In the genomic region with DNA sequence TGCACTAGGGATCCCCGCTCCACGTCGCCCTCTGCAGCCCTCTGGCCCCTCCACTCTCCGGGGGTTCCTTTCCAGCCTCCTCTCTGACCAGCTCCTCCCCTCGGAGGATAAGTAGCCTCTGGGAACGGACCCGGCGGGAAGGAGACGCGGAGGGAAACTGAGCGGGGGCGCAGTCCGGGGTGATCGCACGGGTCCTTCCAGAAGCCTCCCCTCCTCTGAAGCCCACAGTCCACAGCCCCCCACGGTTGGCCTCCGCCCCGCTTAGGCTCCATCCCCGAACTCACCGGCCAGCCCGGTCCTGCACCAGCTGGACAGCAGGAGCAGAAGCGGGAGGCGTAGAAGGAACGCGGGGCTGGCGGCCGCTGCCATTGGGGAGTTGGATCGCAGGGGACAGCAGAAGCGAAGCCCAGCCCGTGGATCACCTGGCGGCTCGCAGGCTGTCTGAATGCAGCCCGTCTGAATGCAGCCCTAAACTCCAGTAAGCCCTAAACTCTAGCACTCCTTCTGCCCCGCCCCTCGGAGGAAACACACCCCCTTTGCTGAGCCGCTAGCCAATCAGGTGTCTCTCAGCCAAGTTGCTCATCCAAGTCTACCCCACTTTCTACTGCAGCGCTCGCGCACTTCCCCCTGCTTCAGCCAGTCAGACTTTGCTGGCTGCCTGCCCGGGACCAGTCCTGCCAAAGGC, we compare ENCODE assay signal across 8 cellular contexts. TPM values are rescaled to one million over a fixed set of nuclear protein-coding genes. Genes with fewer than 3 reads are reported as not detected.
DNase-seq lines count a peak whose midpoint lies in the region; ATAC-seq, FAIRE-seq and TF ChIP-seq lines count a peak whose summit lies in the region.

A gene with protein sequence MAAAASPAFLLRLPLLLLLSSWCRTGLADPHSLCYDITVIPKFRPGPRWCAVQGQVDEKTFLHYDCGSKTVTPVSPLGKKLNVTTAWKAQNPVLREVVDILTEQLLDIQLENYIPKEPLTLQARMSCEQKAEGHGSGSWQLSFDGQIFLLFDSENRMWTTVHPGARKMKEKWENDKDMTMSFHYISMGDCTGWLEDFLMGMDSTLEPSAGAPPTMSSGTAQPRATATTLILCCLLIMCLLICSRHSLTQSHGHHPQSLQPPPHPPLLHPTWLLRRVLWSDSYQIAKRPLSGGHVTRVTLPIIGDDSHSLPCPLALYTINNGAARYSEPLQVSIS (minus strand): TSS at position 480 of the 685 bp plus-strand sequence. CDS start 111 bp downstream, at position 369.

- no peak within 1 kb of the TSS for H3K27ac Mint-ChIP-seq in GM23338
- no peak within 1 kb of the TSS for H3K27ac Mint-ChIP-seq in activated CD4-positive, alpha-beta T cell treated with anti-CD3 and anti-CD28 coated beads, Interleukin-2, amount 10 ng/mL, durations not matched to agents 24 days and 14 days

- peak in 1 of 2 experiments; percentile 12; a peak in 1 of 4 replicates for TF ChIP-seq CTCF in GM23338 (conservative IDR thresholded peaks at IDR 0.05; ENCODE audit: low read depth in 2 of 2)
- TF ChIP-seq CTCF in colonic mucosa (IDR thresholded peaks at IDR 0.05), result no peak
- no peak for TF ChIP-seq CTCF in kidney (IDR thresholded peaks at IDR 0.05; ENCODE audit: borderline replicate concordance, extremely low read depth, insufficient read depth)
- TF ChIP-seq CTCF in spleen (IDR thresholded peaks at IDR 0.05 in 8 of 11, conservative IDR thresholded peaks at IDR 0.05 in 3 of 11), result no peak

- H3K9ac ChIP-seq in colonic mucosa (ENCODE audit: low read depth in 2 of 2, low read length in 2 of 2) (peak within 1 kb of the TSS; percentile 14 to 60), kidney (ENCODE audit: low read length in 2 of 2) (peak within 1 kb of the TSS in 1 of 2 donors; percentile 48)

- peaks cover 68% of the 10 kb centered on the region for H3K27me3 Mint-ChIP-seq in GM23338 (ENCODE audit: insufficient read depth, low read depth, poor library complexity)
- peaks cover 73% of the 10 kb centered on the region for H3K27me3 Mint-ChIP-seq in activated CD4-positive, alpha-beta T cell treated with anti-CD3 and anti-CD28 coated beads, Interleukin-2, amount 10 ng/mL, durations not matched to agents 24 days and 14 days

- peak; percentile 78 for FAIRE-seq in kidney (lab: Jason Lieb, UNC)

- 0 out of 2 replicates have a peak, but pooled peaks cover 3% of the 10 kb centered on the region for H3F3A ChIP-seq in GM23338 (replicated peaks; ENCODE audit: low read depth)

- H3K4me3 ChIP-seq in ACC112 (ENCODE audit: low read depth, low read length), result peak within 1 kb of the TSS; percentile 74
- peak within 1 kb of the TSS; percentile 87 for H3K4me3 ChIP-seq in GM23338
- H3K4me3 ChIP-seq in colonic mucosa, result peak within 1 kb of the TSS; percentile 50
- H3K4me3 ChIP-seq in kidney (ENCODE audit: low read length in 2 of 2), result peak within 1 kb of the TSS; percentile 58 to 60
- peak within 1 kb of the TSS; percentile 32 to 72 (median 40) for H3K4me3 ChIP-seq in spleen

- 1 to 4% (median 1%) methylated on average over 30 to 40 of the region's 40 CpGs for whole genome bisulfite sequencing in spleen, 5 donors

- H2AFZ ChIP-seq in ACC112 (ENCODE audit: low read length, unreplicated experiment), result peak within 1 kb of the TSS; percentile 44
- peak within 1 kb of the TSS; percentile 98 for H2AFZ ChIP-seq in GM23338

- no peaks in the 10 kb centered on the region for H3K79me2 ChIP-seq in ACC112 (ENCODE audit: control insufficient read depth, insufficient read depth, low read length, unreplicated experiment)
- H3K79me2 ChIP-seq in GM23338 (replicated peaks; ENCODE audit: insufficient read depth), result no peaks in the 10 kb centered on the region

- peak within 1 kb of the TSS; percentile 96 for H3K4me2 ChIP-seq in GM23338

- peak within 1 kb of the TSS; percentile 74 for H3K4me3 Mint-ChIP-seq in GM23338
- peak within 1 kb of the TSS; percentile 78 for H3K4me3 Mint-ChIP-seq in activated CD4-positive, alpha-beta T cell treated with anti-CD3 and anti-CD28 coated beads, Interleukin-2, amount 10 ng/mL, durations not matched to agents 24 days and 14 days

- intact Hi-C loops in activated CD4-positive, alpha-beta T cell treated with anti-CD3 and anti-CD28 coated beads, Interleukin-2, amount 10 ng/mL, durations not matched to agents 24 days and 14 days (cut with micrococcal nuclease), result loop anchor here (2.0 to 5.0 kb wide), 2 partner anchors 58 to 355 kb away; a partner anchor contains a TSS
- intact Hi-C loops in colonic mucosa (cut with DNase I) (no loop called here), kidney (cut with DNase I) (no loop called here), spleen (cut with DNase I; ENCODE audit: low total_unique reads) (loop anchor here (2.0 kb wide), 1 partner anchor 56 kb away; no protein-coding TSS in a partner anchor)

- no peaks in the 10 kb centered on the region for H4K20me1 ChIP-seq in GM23338 (replicated peaks; ENCODE audit: insufficient read depth)

- no peaks in the 10 kb centered on the region for H3K36me3 Mint-ChIP-seq in GM23338 (ENCODE audit: low read depth)
- H3K36me3 Mint-ChIP-seq in activated CD4-positive, alpha-beta T cell treated with anti-CD3 and anti-CD28 coated beads, Interleukin-2, amount 10 ng/mL, durations not matched to agents 24 days and 14 days (ENCODE audit: low read depth), result no peaks in the 10 kb centered on the region

- H3K27me3 ChIP-seq in ACC112 (ENCODE audit: insufficient read depth, low read length) (no peaks in the 10 kb centered on the region), GM23338 (ENCODE audit: insufficient read depth) (peaks cover 82% of the 10 kb centered on the region), colonic mucosa (peaks cover 4% of the 10 kb centered on the region), spleen (replicated peaks in 1 of 7) (peaks cover 0 to 80% (median 26%) of the 10 kb centered on the region in 7 donors)

- TF ChIP-seq POLR2A in spleen (IDR thresholded peaks at IDR 0.05), result no peak

- peaks cover 7% of the 10 kb centered on the region; the same call in 2 of the 3 replicates for H3K9me3 Mint-ChIP-seq in GM23338
- H3K9me3 Mint-ChIP-seq in activated CD4-positive, alpha-beta T cell treated with anti-CD3 and anti-CD28 coated beads, Interleukin-2, amount 10 ng/mL, durations not matched to agents 24 days and 14 days, result no peaks in the 10 kb centered on the region

- H3K4me1 Mint-ChIP-seq in GM23338, result peaks cover 9% of the 10 kb centered on the region; the same call in 2 of the 3 replicates
- peaks cover 20% of the 10 kb centered on the region for H3K4me1 Mint-ChIP-seq in activated CD4-positive, alpha-beta T cell treated with anti-CD3 and anti-CD28 coated beads, Interleukin-2, amount 10 ng/mL, durations not matched to agents 24 days and 14 days

- H3K4me1 ChIP-seq in ACC112 (ENCODE audit: control insufficient read depth, insufficient read depth, low read length, unreplicated experiment) (peaks cover 11% of the 10 kb centered on the region), GM23338 (ENCODE audit: insufficient read depth) (no peaks in the 10 kb centered on the region), colonic mucosa (no peaks in the 10 kb centered on the region), kidney (ENCODE audit: control insufficient read depth in 1 of 2, insufficient read depth in 1 of 2, low read depth in 1 of 2, low read length in 2 of 2) (peaks cover 0 to 4% of the 10 kb centered on the region in 2 donors), spleen (peaks cover 0 to 35% (median 29%) of the 10 kb centered on the region in 6 donors)

- H3K36me3 ChIP-seq in ACC112 (ENCODE audit: insufficient read depth, low read length) (no peaks in the 10 kb centered on the region), GM23338 (ENCODE audit: insufficient read depth) (no peaks in the 10 kb centered on the region), colonic mucosa (no peaks in the 10 kb centered on the region), kidney (ENCODE audit: control insufficient read depth in 1 of 2, insufficient read depth in 2 of 2, low read length in 2 of 2) (no peaks in the 10 kb centered on the region), spleen (no peaks in the 10 kb centered on the region)

- no peaks in the 10 kb centered on the region for H3K9me2 ChIP-seq in GM23338 (ENCODE audit: insufficient read depth)

- peak; percentile 96 for DNase-seq in GM23338 (ENCODE audit: low spot score)
- DNase-seq in NCI-H446 (lab: John Stamatoyannopoulos, UW), result peak; percentile 31 to 73
- DNase-seq in activated CD4-positive, alpha-beta T cell treated with anti-CD3 and anti-CD28 coated beads, Interleukin-2, amount 10 ng/mL, durations not matched to agents 24 days and 14 days, result peak; percentile 95
- peak; percentile 94 for DNase-seq in colonic mucosa
- peak; percentile 97 for DNase-seq in kidney
- peak; percentile 92 for DNase-seq in spleen
- DNase-seq in GF-D8 (lab: John Stamatoyannopoulos, UW), result no peak

- H3K9me3 ChIP-seq in colonic mucosa, result no peaks in the 10 kb centered on the region
- no peaks in the 10 kb centered on the region for H3K9me3 ChIP-seq in kidney (ENCODE audit: control insufficient read depth in 1 of 2, low read length in 2 of 2)
- H3K9me3 ChIP-seq in spleen, result no peaks in the 10 kb centered on the region

- ATAC-seq in GM23338, result peak; percentile 81

- H3K27ac ChIP-seq in ACC112 (ENCODE audit: low read depth, low read length) (no peak within 1 kb of the TSS), GM23338 (ENCODE audit: low read depth) (no peak within 1 kb of the TSS), colonic mucosa (no peak within 1 kb of the TSS), kidney (ENCODE audit: low read depth in 2 of 2, low read length in 2 of 2) (no peak within 1 kb of the TSS), spleen (no peak within 1 kb of the TSS)

RNA-seq across cellular contexts. Expression of the gene that starts here (rescaled TPM):
- not detected in 2 replicates for total RNA-seq in GM23338 (2014; rRNA removed; shearing (Covaris generic))
- polyA plus RNA-seq in GM23338 (2016; fragmentation: Nextera tagmentation; extraction: Ambion mirVana) (not detected in 2 replicates), kidney (ENCODE audit: insufficient read depth, low read depth, low replicate concordance) (1.3 TPM), spleen (under 1 TPM in 1 of 3 donors, not detected in 2; 0.09 TPM)
- total RNA-seq in activated CD4-positive, alpha-beta T cell treated with anti-CD3 and anti-CD28 coated beads, Interleukin-2, amount 10 ng/mL, durations not matched to agents 24 days and 14 days, result not detected in 2 replicates
- total RNA-seq in colonic mucosa (under 1 TPM in 1 of 2 donors, not detected in 1; 0.27 TPM), kidney (0.41 TPM), spleen (1 to 10 TPM in 1 of 7 donors, not detected in 6; 1.2 TPM)

Comparison
In these comparisons a context has a peak if more than half of its experiments do, and no peak if none do; other contexts are left out.
1. Peak in DNase-seq, ATAC-seq, H3K4me3 ChIP-seq and H3K4me2 ChIP-seq in GM23338; RNA of the gene not detected or under 1 TPM.
2. Peak in DNase-seq in activated CD4-positive, alpha-beta T cell treated with anti-CD3 and anti-CD28 coated beads, Interleukin-2, amount 10 ng/mL, durations not matched to agents 24 days and 14 days; RNA of the gene not detected or under 1 TPM.
3. Peak in DNase-seq, H3K4me3 ChIP-seq and H3K9ac ChIP-seq in colonic mucosa; RNA of the gene not detected or under 1 TPM.
4. intact Hi-C loops: an anchor here in activated CD4-positive, alpha-beta T cell treated with anti-CD3 and anti-CD28 coated beads, Interleukin-2, amount 10 ng/mL, durations not matched to agents 24 days and 14 days (2.0 to 5.0 kb wide) and spleen (2.0 kb wide); none called in colonic mucosa and kidney.